1 cellular context compared by ENCODE assay signal in the genomic region with DNA sequence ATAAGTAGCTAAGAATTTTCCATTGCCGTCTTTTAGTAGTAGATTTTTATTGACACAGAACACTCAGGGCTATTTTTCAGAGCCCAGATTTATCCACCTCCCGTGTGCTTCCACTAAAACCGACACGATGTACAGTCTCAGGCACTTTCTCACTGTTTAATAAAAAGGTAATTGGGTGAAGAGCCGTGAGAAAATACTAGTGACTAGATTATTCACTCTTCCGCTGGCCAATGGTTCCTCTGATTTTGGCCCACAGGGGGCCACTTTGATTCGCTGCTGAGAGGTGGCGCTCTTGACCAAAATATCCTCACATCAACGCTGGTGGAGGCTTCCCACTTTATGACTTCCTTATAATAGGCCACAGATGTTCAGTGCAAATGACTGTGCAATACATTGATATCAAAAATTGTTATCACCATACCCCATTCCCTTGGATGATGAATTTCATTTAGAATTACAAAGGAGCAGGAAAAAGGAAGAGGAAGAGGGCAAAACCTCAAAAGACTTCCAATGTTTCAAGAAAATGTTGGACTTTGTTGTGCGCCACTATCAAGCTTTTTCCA.
TF ChIP-seq lines count a peak whose summit lies in the region.

No MANE protein-coding gene starts in this region.

TF ChIP-seq in GM12878, 131 proteins besides CTCF, POLR2A, EP300 and RAD21 (continued from another document):
- TF ChIP-seq, protein P1, sequence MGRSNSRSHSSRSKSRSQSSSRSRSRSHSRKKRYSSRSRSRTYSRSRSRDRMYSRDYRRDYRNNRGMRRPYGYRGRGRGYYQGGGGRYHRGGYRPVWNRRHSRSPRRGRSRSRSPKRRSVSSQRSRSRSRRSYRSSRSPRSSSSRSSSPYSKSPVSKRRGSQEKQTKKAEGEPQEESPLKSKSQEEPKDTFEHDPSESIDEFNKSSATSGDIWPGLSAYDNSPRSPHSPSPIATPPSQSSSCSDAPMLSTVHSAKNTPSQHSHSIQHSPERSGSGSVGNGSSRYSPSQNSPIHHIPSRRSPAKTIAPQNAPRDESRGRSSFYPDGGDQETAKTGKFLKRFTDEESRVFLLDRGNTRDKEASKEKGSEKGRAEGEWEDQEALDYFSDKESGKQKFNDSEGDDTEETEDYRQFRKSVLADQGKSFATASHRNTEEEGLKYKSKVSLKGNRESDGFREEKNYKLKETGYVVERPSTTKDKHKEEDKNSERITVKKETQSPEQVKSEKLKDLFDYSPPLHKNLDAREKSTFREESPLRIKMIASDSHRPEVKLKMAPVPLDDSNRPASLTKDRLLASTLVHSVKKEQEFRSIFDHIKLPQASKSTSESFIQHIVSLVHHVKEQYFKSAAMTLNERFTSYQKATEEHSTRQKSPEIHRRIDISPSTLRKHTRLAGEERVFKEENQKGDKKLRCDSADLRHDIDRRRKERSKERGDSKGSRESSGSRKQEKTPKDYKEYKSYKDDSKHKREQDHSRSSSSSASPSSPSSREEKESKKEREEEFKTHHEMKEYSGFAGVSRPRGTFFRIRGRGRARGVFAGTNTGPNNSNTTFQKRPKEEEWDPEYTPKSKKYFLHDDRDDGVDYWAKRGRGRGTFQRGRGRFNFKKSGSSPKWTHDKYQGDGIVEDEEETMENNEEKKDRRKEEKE (IDR thresholded peaks at IDR 0.05): no peak
- TF ChIP-seq SPI1 (IDR thresholded peaks at IDR 0.05; ENCODE audit: borderline replicate concordance, insufficient read depth, low read depth, low read length) (peak; percentile 50; the same call in 1 of the 2 replicates), ZZZ3 (IDR thresholded peaks at IDR 0.05; ENCODE audit: control insufficient read depth, insufficient read length, low read depth) (no peak), RUNX3 (IDR thresholded peaks at IDR 0.05; ENCODE audit: low read length) (0 out of 2 replicates have a peak, but pooled peaks have one; percentile 6), EED (IDR thresholded peaks at IDR 0.05; ENCODE audit: low read depth) (no peak), POLR2AphosphoS5 (IDR thresholded peaks at IDR 0.05; ENCODE audit: low read length) (no peak), JUND (IDR thresholded peaks at IDR 0.05; ENCODE audit: low read depth, low read length) (no peak), SMC3 (IDR thresholded peaks at IDR 0.05; ENCODE audit: borderline replicate concordance, low read length) (peak; percentile 89)
- TF ChIP-seq, protein P2, sequence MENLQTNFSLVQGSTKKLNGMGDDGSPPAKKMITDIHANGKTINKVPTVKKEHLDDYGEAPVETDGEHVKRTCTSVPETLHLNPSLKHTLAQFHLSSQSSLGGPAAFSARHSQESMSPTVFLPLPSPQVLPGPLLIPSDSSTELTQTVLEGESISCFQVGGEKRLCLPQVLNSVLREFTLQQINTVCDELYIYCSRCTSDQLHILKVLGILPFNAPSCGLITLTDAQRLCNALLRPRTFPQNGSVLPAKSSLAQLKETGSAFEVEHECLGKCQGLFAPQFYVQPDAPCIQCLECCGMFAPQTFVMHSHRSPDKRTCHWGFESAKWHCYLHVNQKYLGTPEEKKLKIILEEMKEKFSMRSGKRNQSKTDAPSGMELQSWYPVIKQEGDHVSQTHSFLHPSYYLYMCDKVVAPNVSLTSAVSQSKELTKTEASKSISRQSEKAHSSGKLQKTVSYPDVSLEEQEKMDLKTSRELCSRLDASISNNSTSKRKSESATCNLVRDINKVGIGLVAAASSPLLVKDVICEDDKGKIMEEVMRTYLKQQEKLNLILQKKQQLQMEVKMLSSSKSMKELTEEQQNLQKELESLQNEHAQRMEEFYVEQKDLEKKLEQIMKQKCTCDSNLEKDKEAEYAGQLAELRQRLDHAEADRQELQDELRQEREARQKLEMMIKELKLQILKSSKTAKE (IDR thresholded peaks at IDR 0.05; ENCODE audit: low read depth, poor library complexity, severe bottlenecking): peak; percentile 16
- TF ChIP-seq, protein P3, sequence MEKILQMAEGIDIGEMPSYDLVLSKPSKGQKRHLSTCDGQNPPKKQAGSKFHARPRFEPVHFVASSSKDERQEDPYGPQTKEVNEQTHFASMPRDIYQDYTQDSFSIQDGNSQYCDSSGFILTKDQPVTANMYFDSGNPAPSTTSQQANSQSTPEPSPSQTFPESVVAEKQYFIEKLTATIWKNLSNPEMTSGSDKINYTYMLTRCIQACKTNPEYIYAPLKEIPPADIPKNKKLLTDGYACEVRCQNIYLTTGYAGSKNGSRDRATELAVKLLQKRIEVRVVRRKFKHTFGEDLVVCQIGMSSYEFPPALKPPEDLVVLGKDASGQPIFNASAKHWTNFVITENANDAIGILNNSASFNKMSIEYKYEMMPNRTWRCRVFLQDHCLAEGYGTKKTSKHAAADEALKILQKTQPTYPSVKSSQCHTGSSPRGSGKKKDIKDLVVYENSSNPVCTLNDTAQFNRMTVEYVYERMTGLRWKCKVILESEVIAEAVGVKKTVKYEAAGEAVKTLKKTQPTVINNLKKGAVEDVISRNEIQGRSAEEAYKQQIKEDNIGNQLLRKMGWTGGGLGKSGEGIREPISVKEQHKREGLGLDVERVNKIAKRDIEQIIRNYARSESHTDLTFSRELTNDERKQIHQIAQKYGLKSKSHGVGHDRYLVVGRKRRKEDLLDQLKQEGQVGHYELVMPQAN (conservative IDR thresholded peaks at IDR 0.05): no peak
- TF ChIP-seq, protein P4, sequence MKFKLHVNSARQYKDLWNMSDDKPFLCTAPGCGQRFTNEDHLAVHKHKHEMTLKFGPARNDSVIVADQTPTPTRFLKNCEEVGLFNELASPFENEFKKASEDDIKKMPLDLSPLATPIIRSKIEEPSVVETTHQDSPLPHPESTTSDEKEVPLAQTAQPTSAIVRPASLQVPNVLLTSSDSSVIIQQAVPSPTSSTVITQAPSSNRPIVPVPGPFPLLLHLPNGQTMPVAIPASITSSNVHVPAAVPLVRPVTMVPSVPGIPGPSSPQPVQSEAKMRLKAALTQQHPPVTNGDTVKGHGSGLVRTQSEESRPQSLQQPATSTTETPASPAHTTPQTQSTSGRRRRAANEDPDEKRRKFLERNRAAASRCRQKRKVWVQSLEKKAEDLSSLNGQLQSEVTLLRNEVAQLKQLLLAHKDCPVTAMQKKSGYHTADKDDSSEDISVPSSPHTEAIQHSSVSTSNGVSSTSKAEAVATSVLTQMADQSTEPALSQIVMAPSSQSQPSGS (IDR thresholded peaks at IDR 0.05; ENCODE audit: low read length): no peak
